ENCODE assay signal across 8 cellular contexts in genomic region chr20:18567739-18568091, GRCh38. TPM values are rescaled to one million over a fixed set of nuclear protein-coding genes. Genes with fewer than 3 reads are reported as not detected.
A peak's percentile ranks its signal among the peaks of the same experiment; 100 is the strongest.
DNase-seq lines count a peak whose midpoint lies in the region; ATAC-seq and TF ChIP-seq lines count a peak whose summit lies in the region.

No MANE protein-coding gene starts in this region.

- peak overlapping the region; percentile 82 for H3K4me3 ChIP-seq in CD8-positive, alpha-beta memory T cell (ENCODE audit: low read length)
- H3K4me3 ChIP-seq in HCT116 (replicated peaks in 1 of 2; ENCODE audit: low read depth in 1 of 2, low read length in 2 of 2) = peak overlapping the region; percentile 71 to 97
- peak overlapping the region; percentile 70; the same call in 1 of the 2 replicates for H3K4me3 ChIP-seq in iPS DF 6.9 (ENCODE audit: low read length)

- H3K4me1 ChIP-seq in CD8-positive, alpha-beta memory T cell (ENCODE audit: insufficient read depth, low read length) = peaks cover 15% of the 10 kb centered on the region
- H3K4me1 ChIP-seq in HCT116 (ENCODE audit: control insufficient read depth in 1 of 2, insufficient read depth in 2 of 2, low read length in 2 of 2) (peaks cover 0 to 4% of the 10 kb centered on the region in 2 experiments; a peak in 2 of 4 replicates), iPS DF 6.9 (ENCODE audit: control insufficient read depth, insufficient read depth, low read length) (no peaks in the 10 kb centered on the region)

- H3K27me3 ChIP-seq in CD8-positive, alpha-beta memory T cell (ENCODE audit: insufficient read depth, low read length, poor library complexity, severe bottlenecking) = no peaks in the 10 kb centered on the region
- no peaks in the 10 kb centered on the region for H3K27me3 ChIP-seq in HCT116 (ENCODE audit: insufficient read depth, low read length)
- H3K27me3 ChIP-seq in iPS DF 6.9 (ENCODE audit: control insufficient read depth, insufficient read depth, low read length) = no peaks in the 10 kb centered on the region

- intact Hi-C loops in HCT116 (cut with micrococcal nuclease) = loop anchor here (5.0 kb wide), 1 partner anchor 60 kb away; the partner anchor contains the start of gene SEC23B

- H3K4me1 Mint-ChIP-seq in CD8-positive, alpha-beta memory T cell = peaks cover 17 to 25% (median 22%) of the 10 kb centered on the region in 3 donors
- peaks cover 23% of the 10 kb centered on the region for H3K4me1 Mint-ChIP-seq in activated CD4-positive, alpha-beta memory T cell treated with anti-CD3 and anti-CD28 coated beads, Interleukin-2, amount 10 ng/mL, durations not matched to agents 7 days and 5 days
- peaks cover 21% of the 10 kb centered on the region for H3K4me1 Mint-ChIP-seq in stimulated activated naive CD8-positive, alpha-beta T cell treated with anti-CD3 and anti-CD28 coated beads, Interleukin-15, amount 100 ng/mL, for 72 hours

- peaks cover 21% of the 10 kb centered on the region for H3K79me2 ChIP-seq in HCT116 (ENCODE audit: insufficient read depth, low read length)

- ATAC-seq in HCT116 = peak; percentile 25
- peak; percentile 16 for ATAC-seq in stimulated activated naive CD8-positive, alpha-beta T cell treated with anti-CD3 and anti-CD28 coated beads, Interleukin-15, amount 100 ng/mL, for 72 hours
- no peak for ATAC-seq in HG02981 (IDR thresholded peaks at IDR 0.05; ENCODE audit: unreplicated experiment)

- peak overlapping the region; percentile 73 for H3K4me2 ChIP-seq in HCT116 (ENCODE audit: low read length)

- no peaks in the 10 kb centered on the region for H3K9me3 ChIP-seq in CD8-positive, alpha-beta memory T cell (ENCODE audit: low read length)
- H3K9me3 ChIP-seq in HCT116 (ENCODE audit: control insufficient read depth in 1 of 2, insufficient read depth in 1 of 2, low read depth in 1 of 2, low read length in 2 of 2) = no peaks in the 10 kb centered on the region
- H3K9me3 ChIP-seq in iPS DF 6.9 (ENCODE audit: control insufficient read depth, insufficient read depth, low read length) = no peaks in the 10 kb centered on the region

- CTCF ChIA-PET in CD8-positive, alpha-beta memory T cell (lab: Charles Lee) = interaction anchor here (2.1 kb wide), 1 partner anchor 21 kb away, joined by 5 read pairs; no protein-coding TSS in a partner anchor
- CTCF ChIA-PET in HCT116 (lab: Charles Lee) = no interaction called here
- CTCF ChIA-PET in activated CD4-positive, alpha-beta memory T cell treated with anti-CD3 and anti-CD28 coated beads, Interleukin-2, amount 10 ng/mL, durations not matched to agents 7 days and 5 days (lab: Charles Lee) = no interaction called here

- no peak for TF ChIP-seq RAD21 in HCT116 (IDR thresholded peaks at IDR 0.05; ENCODE audit: low read depth)

- no peaks in the 10 kb centered on the region for H3K9me3 Mint-ChIP-seq in CD8-positive, alpha-beta memory T cell
- H3K9me3 Mint-ChIP-seq in activated CD4-positive, alpha-beta memory T cell treated with anti-CD3 and anti-CD28 coated beads, Interleukin-2, amount 10 ng/mL, durations not matched to agents 7 days and 5 days = peaks cover 3% of the 10 kb centered on the region
- H3K9me3 Mint-ChIP-seq in stimulated activated naive CD8-positive, alpha-beta T cell treated with anti-CD3 and anti-CD28 coated beads, Interleukin-15, amount 100 ng/mL, for 72 hours = peaks cover 4 to 11% of the 10 kb centered on the region in 2 donors

- H3K27ac Mint-ChIP-seq in CD8-positive, alpha-beta memory T cell = peak overlapping the region; percentile 88 to 100 (median 99)
- peak overlapping the region; percentile 89 for H3K27ac Mint-ChIP-seq in activated CD4-positive, alpha-beta memory T cell treated with anti-CD3 and anti-CD28 coated beads, Interleukin-2, amount 10 ng/mL, durations not matched to agents 7 days and 5 days
- peak overlapping the region; percentile 99 for H3K27ac Mint-ChIP-seq in stimulated activated naive CD8-positive, alpha-beta T cell treated with anti-CD3 and anti-CD28 coated beads, Interleukin-15, amount 100 ng/mL, for 72 hours

- RAD21 ChIA-PET in HCT116 (lab: Charles Lee; ENCODE audit: low non-redundant PET in 1 of 2, low total read pairs in 2 of 2, uncharacterized antibody in 2 of 2, unreplicated experiment in 2 of 2) = no interaction called here

- no peaks in the 10 kb centered on the region for H3K9me2 ChIP-seq in HCT116 (ENCODE audit: insufficient read depth)

- H2AFZ ChIP-seq in HCT116 (ENCODE audit: low read depth, low read length, poor library complexity, severe bottlenecking) = no peak overlapping the region

- TF ChIP-seq POLR2A in HCT116 (IDR thresholded peaks at IDR 0.05; ENCODE audit: borderline replicate concordance, extremely low read depth, insufficient read depth, insufficient read length) = no peak

- POLR2A ChIA-PET in CD8-positive, alpha-beta memory T cell (lab: Charles Lee) = no interaction called here
- POLR2A ChIA-PET in HCT116 (lab: Charles Lee) = no interaction called here
- POLR2A ChIA-PET in activated CD4-positive, alpha-beta memory T cell treated with anti-CD3 and anti-CD28 coated beads, Interleukin-2, amount 10 ng/mL, durations not matched to agents 7 days and 5 days (lab: Charles Lee) = interaction anchor here (2.1 to 3.8 kb wide), 2 partner anchors 60 to 101 kb away, joined by 9 to 25 read pairs; partner anchors contain the start of genes DZANK1, POLR3F and SEC23B

- no CpG with 5 or more reads among the region's 6 CpGs for WGBS in iPS DF 6.9 (ENCODE audit: insufficient coverage, insufficient read length)

- peak overlapping the region; percentile 82 for H3K9ac ChIP-seq in HCT116 (ENCODE audit: low read length)

- TF ChIP-seq CTCF in HCT116 (IDR thresholded peaks at IDR 0.05 in 2 of 3, conservative IDR thresholded peaks at IDR 0.05 in 1 of 3; ENCODE audit: borderline replicate concordance in 1 of 3, insufficient read depth in 1 of 3, low read depth in 2 of 3, low read length in 2 of 3) = no peak

- H3K4me3 Mint-ChIP-seq in CD8-positive, alpha-beta memory T cell = peak overlapping the region; percentile 91 to 97 (median 96)
- H3K4me3 Mint-ChIP-seq in activated CD4-positive, alpha-beta memory T cell treated with anti-CD3 and anti-CD28 coated beads, Interleukin-2, amount 10 ng/mL, durations not matched to agents 7 days and 5 days = peak overlapping the region; percentile 95
- H3K4me3 Mint-ChIP-seq in stimulated activated naive CD8-positive, alpha-beta T cell treated with anti-CD3 and anti-CD28 coated beads, Interleukin-15, amount 100 ng/mL, for 72 hours = peak overlapping the region; percentile 82 to 95

- no peak for DNase-seq in CD8-positive, alpha-beta memory T cell
- DNase-seq in HCT116 (ENCODE audit: low read depth, low spot score) = no peak
- DNase-seq in activated CD4-positive, alpha-beta memory T cell treated with anti-CD3 and anti-CD28 coated beads, Interleukin-2, amount 10 ng/mL, durations not matched to agents 7 days and 5 days = no peak
- no peak for DNase-seq in iPS DF 6.9 (ENCODE audit: low read depth, low spot score)
- DNase-seq in stimulated activated naive CD8-positive, alpha-beta T cell treated with anti-CD3 and anti-CD28 coated beads, Interleukin-15, amount 100 ng/mL, for 72 hours = no peak
- no peak for DNase-seq in globus pallidus (ENCODE audit: low spot score)
- no peak for DNase-seq in NCI-H1048 (lab: John Stamatoyannopoulos, UW)

- H3K27me3 Mint-ChIP-seq in CD8-positive, alpha-beta memory T cell = no peaks in the 10 kb centered on the region
- no peaks in the 10 kb centered on the region for H3K27me3 Mint-ChIP-seq in activated CD4-positive, alpha-beta memory T cell treated with anti-CD3 and anti-CD28 coated beads, Interleukin-2, amount 10 ng/mL, durations not matched to agents 7 days and 5 days
- H3K27me3 Mint-ChIP-seq in stimulated activated naive CD8-positive, alpha-beta T cell treated with anti-CD3 and anti-CD28 coated beads, Interleukin-15, amount 100 ng/mL, for 72 hours = no peaks in the 10 kb centered on the region

- H4K20me1 ChIP-seq in HCT116 (ENCODE audit: insufficient read depth) = no peaks in the 10 kb centered on the region

- peaks cover 3 to 40% (median 11%) of the 10 kb centered on the region in 3 donors for H3K36me3 Mint-ChIP-seq in CD8-positive, alpha-beta memory T cell
- peaks cover 39% of the 10 kb centered on the region for H3K36me3 Mint-ChIP-seq in activated CD4-positive, alpha-beta memory T cell treated with anti-CD3 and anti-CD28 coated beads, Interleukin-2, amount 10 ng/mL, durations not matched to agents 7 days and 5 days (ENCODE audit: low read depth)

- peak overlapping the region; percentile 81 for H3K27ac ChIP-seq in CD8-positive, alpha-beta memory T cell (ENCODE audit: low read depth, low read length)
- H3K27ac ChIP-seq in HCT116 (ENCODE audit: low read depth, low read length) = peak overlapping the region; percentile 73
- H3K27ac ChIP-seq in iPS DF 6.9 (ENCODE audit: low read length) = no peak overlapping the region

- TSS peak; percentile 92 for BruUV-seq in HCT116 (replicated peaks; lab: Mats Ljungman, UMichigan)

- peaks cover 6% of the 10 kb centered on the region for H3K36me3 ChIP-seq in CD8-positive, alpha-beta memory T cell (ENCODE audit: insufficient read depth, low read length)
- H3K36me3 ChIP-seq in HCT116 (ENCODE audit: control insufficient read depth in 1 of 2, insufficient read depth in 2 of 2, low read length in 2 of 2) = peaks cover 6% of the 10 kb centered on the region in 2 experiments; a peak in 3 of 4 replicates
- no peaks in the 10 kb centered on the region for H3K36me3 ChIP-seq in iPS DF 6.9 (ENCODE audit: control insufficient read depth, insufficient read depth, low read length)

RNA-seq across cellular contexts. Expression of gene SMIM26, which starts 0.5 kb away (rescaled TPM):
- total RNA-seq in CD8-positive, alpha-beta memory T cell = 10 to 100 TPM; 45.2 to 47.1 TPM
- 187 TPM for polyA plus RNA-seq in CD8-positive, alpha-beta memory T cell
- 80.1 TPM for total RNA-seq in HCT116 (2021; ENCODE audit: unreplicated experiment)
- 121 and 164 TPM in 2 replicates for polyA plus RNA-seq in HCT116 (2012)
- total RNA-seq in activated CD4-positive, alpha-beta memory T cell treated with anti-CD3 and anti-CD28 coated beads, Interleukin-2, amount 10 ng/mL, durations not matched to agents 7 days and 5 days = 10 to 100 TPM; 61.4 to 64.7 TPM

RNA-seq across cellular contexts. Expression of gene DTD1, which starts 20.1 kb away (rescaled TPM):
- 10 to 100 TPM; 60.2 to 60.8 TPM for total RNA-seq in CD8-positive, alpha-beta memory T cell
- polyA plus RNA-seq in CD8-positive, alpha-beta memory T cell = 59.6 TPM
- 54.5 TPM for total RNA-seq in HCT116 (2021; ENCODE audit: unreplicated experiment)
- polyA plus RNA-seq in HCT116 (2012) = 73.0 and 76.9 TPM in 2 replicates
- total RNA-seq in activated CD4-positive, alpha-beta memory T cell treated with anti-CD3 and anti-CD28 coated beads, Interleukin-2, amount 10 ng/mL, durations not matched to agents 7 days and 5 days = 10 to 100 TPM; 28.6 to 33.4 TPM

RNA-seq across cellular contexts. Expression of gene SEC23B, which starts 60.0 kb away (rescaled TPM):
- total RNA-seq in CD8-positive, alpha-beta memory T cell = 100 to 1,000 TPM; 103 to 105 TPM
- polyA plus RNA-seq in CD8-positive, alpha-beta memory T cell = 51.1 TPM
- total RNA-seq in HCT116 (2021; ENCODE audit: unreplicated experiment) = 85.8 TPM
- 76.0 and 84.7 TPM in 2 replicates for polyA plus RNA-seq in HCT116 (2012)
- total RNA-seq in activated CD4-positive, alpha-beta memory T cell treated with anti-CD3 and anti-CD28 coated beads, Interleukin-2, amount 10 ng/mL, durations not matched to agents 7 days and 5 days = 100 to 1,000 TPM in 1 of 2 experiments, 10 to 100 TPM in 1; 95.2 to 101 TPM
